Comparison of ENCODE assay signal across 24 cellular contexts in the genomic region with DNA sequence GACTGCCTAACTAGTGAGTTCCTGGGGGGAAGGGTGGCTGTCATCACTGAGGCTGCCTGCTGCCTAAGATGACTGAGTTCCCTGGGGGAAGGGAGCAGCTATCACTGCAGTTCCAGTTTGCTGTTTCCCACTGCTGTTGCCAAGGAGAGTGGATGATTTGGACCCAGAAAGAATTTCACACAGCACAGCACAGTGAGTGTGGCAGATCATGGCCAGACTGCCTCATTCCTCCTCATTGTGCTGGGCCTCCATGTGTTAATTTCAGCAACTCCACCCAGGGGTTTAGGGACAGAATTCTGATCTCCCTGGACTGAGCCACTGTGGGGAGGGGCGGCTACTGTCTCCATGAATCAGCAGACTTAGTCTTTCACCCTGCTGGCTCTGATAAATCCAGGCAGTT.
"Had no signal": no experiment of that assay in that cellular context is flagged by ENCODE, and none has a peak within 500 bp of the region (broad histone marks: within the 10 kb centered on the region; RNA-seq: fewer than 3 reads in every experiment).

No MANE protein-coding gene starts in this region.

- H3K4me2 ChIP-seq: neural progenitor cell had no signal

- FAIRE-seq: kidney, small intestine had no signal

- H3K36me3 ChIP-seq: adrenal gland, colonic mucosa, esophagus muscularis mucosa, left lung, neural progenitor cell, right lobe of liver, stomach, WERI-Rb-1 had no signal

- DNase-seq: activated CD4-positive, alpha-beta T cell treated with anti-CD3 and anti-CD28 coated beads for 1 hour; activated CD8-positive, alpha-beta memory T cell treated with anti-CD3 and anti-CD28 coated beads for 24 hours; activated CD8-positive, alpha-beta memory T cell treated with anti-CD3 and anti-CD28 coated beads, Interleukin-2, amount 50 U/mL, for 48 hours; activated gamma-delta T cell treated with Interleukin-2 at 50 U/mL for 16 hours; activated T-cell treated with anti-CD3 and anti-CD28 coated beads, Interleukin-2, amount 50 U/mL, for 72 hours; adrenal gland; colonic mucosa; hippocampal formation; kidney; left lung; mucosa of descending colon; naive B cell; psoas muscle; right lobe of liver; small intestine; stimulated activated CD4-positive, alpha-beta T cell treated with anti-CD3 and anti-CD28 coated beads, Interleukin-4, amount 100 ng/mL, for 1 hour; stomach; testis; WERI-Rb-1 had no signal

- H3K9me3 ChIP-seq: adrenal gland, colonic mucosa, left lung, psoas muscle, right lobe of liver, testis had no signal

- H3K4me3 ChIP-seq: adrenal gland, colonic mucosa, esophagus muscularis mucosa, left lung, mucosa of descending colon, neural progenitor cell, psoas muscle, right lobe of liver, stomach, testis had no signal

- H3K4me1 Mint-ChIP-seq: central memory CD8-positive, alpha-beta T cell; naive B cell had no signal

- H2AFZ ChIP-seq: neural progenitor cell had no signal

- H3K4me3 Mint-ChIP-seq: activated T-cell treated with anti-CD3 and anti-CD28 coated beads, Interleukin-2, amount 50 U/mL, for 72 hours; central memory CD8-positive, alpha-beta T cell; naive B cell; neural progenitor cell; type B pancreatic cell had no signal

- ATAC-seq: activated naive CD4-positive, alpha-beta T cell treated with anti-CD3 and anti-CD28 coated beads, Interleukin-2, amount 50 U/mL, for 72 hours; activated T-cell treated with anti-CD3 and anti-CD28 coated beads, Interleukin-2, amount 50 U/mL, for 72 hours; left lung; mucosa of descending colon; psoas muscle; right lobe of liver had no signal

- H3K9ac ChIP-seq: neural progenitor cell had no signal

- H3K27me3 ChIP-seq: adrenal gland, colonic mucosa, esophagus muscularis mucosa, left lung, neural progenitor cell, right lobe of liver, stomach, testis had no signal

- H3K4me1 ChIP-seq: adrenal gland, colonic mucosa, esophagus muscularis mucosa, left lung, neural progenitor cell, psoas muscle, right lobe of liver, stomach, testis had no signal

- H3K27ac ChIP-seq: adrenal gland, colonic mucosa, esophagus muscularis mucosa, left lung, neural progenitor cell, psoas muscle, right lobe of liver, stomach, testis, WERI-Rb-1 had no signal

- H3K36me3 Mint-ChIP-seq: activated naive CD4-positive, alpha-beta T cell treated with anti-CD3 and anti-CD28 coated beads, Interleukin-2, amount 50 U/mL, for 72 hours; naive B cell; neural progenitor cell; type B pancreatic cell had no signal

- H3K27ac Mint-ChIP-seq: activated T-cell treated with anti-CD3 and anti-CD28 coated beads, Interleukin-2, amount 50 U/mL, for 72 hours; naive B cell; neural progenitor cell had no signal

- H3K27me3 Mint-ChIP-seq: central memory CD8-positive, alpha-beta T cell; naive B cell; type B pancreatic cell had no signal
